19 cellular contexts compared by ENCODE assay signal in genomic region chr21:15870819-15871218, GRCh38.
A peak's percentile ranks its signal among the peaks of the same experiment; 100 is the strongest.
DNase-seq lines count a peak whose midpoint lies in the region; ATAC-seq and TF ChIP-seq lines count a peak whose summit lies in the region.
"Had no signal": no experiment of that assay in that cellular context is flagged by ENCODE, and none has a peak within 500 bp of the region (broad histone marks: within the 10 kb centered on the region; RNA-seq: fewer than 3 reads in every experiment).

No MANE protein-coding gene starts in this region.

- peak overlapping the region; percentile 40; the same call in 1 of the 2 replicates for H3K4me3 ChIP-seq in BLaER1
- H3K4me3 ChIP-seq in right atrium auricular region: no peak overlapping the region
- H3K4me3 ChIP-seq: pancreas, skin epidermis, thyroid gland had no signal

- DNase-seq in NCI-H1436 (lab: John Stamatoyannopoulos, UW) (no peak), superior temporal gyrus (ENCODE audit: extremely low spot score) (no peak), right atrium auricular region (ENCODE audit: low spot score) (no peak)
- DNase-seq in activated CD4-positive, alpha-beta T cell treated with anti-CD3 and anti-CD28 coated beads, Interleukin-2, amount 50 U/mL, for 48 hours: no peak
- DNase-seq: 8988T; activated CD4-positive, CD25-positive, alpha-beta regulatory T cell treated with anti-CD3 and anti-CD28 coated beads, Interleukin-2, amount 50 U/mL, for 72 hours; brain microvascular endothelial cell; DMS79 treated with DMSO at 0.1 percent for 48 hours; NCI-H1417; NCI-H345; pancreas; Right ventricle myocardium superior; thyroid gland had no signal

- H3K4me1 ChIP-seq in BLaER1 (peaks cover 60% of the 10 kb centered on the region), right atrium auricular region (no peaks in the 10 kb centered on the region)
- H3K4me1 ChIP-seq: pancreas, thyroid gland had no signal

- peak; percentile 79 for ATAC-seq in GM19372 (IDR thresholded peaks at IDR 0.05; ENCODE audit: low read depth, unreplicated experiment)
- ATAC-seq in HG02870 (IDR thresholded peaks at IDR 0.05; ENCODE audit: unreplicated experiment): peak; percentile 48
- ATAC-seq in HG03457 (IDR thresholded peaks at IDR 0.05; ENCODE audit: unreplicated experiment): peak; percentile 55
- ATAC-seq: left lobe of liver, pancreas had no signal

- TF ChIP-seq CTCF in right atrium auricular region (IDR thresholded peaks at IDR 0.05): no peak

- H3K27ac ChIP-seq in BLaER1 (peak overlapping the region; percentile 69), right atrium auricular region (no peak overlapping the region)
- H3K27ac ChIP-seq: brain microvascular endothelial cell, pancreas, skin epidermis, thyroid gland had no signal

- H3K9me3 ChIP-seq in BLaER1 (peaks cover 30% of the 10 kb centered on the region), right atrium auricular region (no peaks in the 10 kb centered on the region)
- H3K9me3 ChIP-seq: pancreas, thyroid gland had no signal

- H3K36me3 ChIP-seq in BLaER1 (peaks cover 46% of the 10 kb centered on the region), right atrium auricular region (peaks cover 36% of the 10 kb centered on the region)

- H4K20me1 ChIP-seq in BLaER1: no peaks in the 10 kb centered on the region

- 0 out of 2 replicates have a peak overlapping the region, but pooled peaks have one; percentile 42 for H3K9ac ChIP-seq in BLaER1

- H3K4me2 ChIP-seq in BLaER1: peak overlapping the region; percentile 65

- H3K27me3 ChIP-seq in BLaER1: no peaks in the 10 kb centered on the region
- no peaks in the 10 kb centered on the region for H3K27me3 ChIP-seq in right atrium auricular region
- H3K27me3 ChIP-seq: brain microvascular endothelial cell, pancreas, thyroid gland had no signal
